Comparison of ENCODE assay signal across 8 cellular contexts in the genomic region with DNA sequence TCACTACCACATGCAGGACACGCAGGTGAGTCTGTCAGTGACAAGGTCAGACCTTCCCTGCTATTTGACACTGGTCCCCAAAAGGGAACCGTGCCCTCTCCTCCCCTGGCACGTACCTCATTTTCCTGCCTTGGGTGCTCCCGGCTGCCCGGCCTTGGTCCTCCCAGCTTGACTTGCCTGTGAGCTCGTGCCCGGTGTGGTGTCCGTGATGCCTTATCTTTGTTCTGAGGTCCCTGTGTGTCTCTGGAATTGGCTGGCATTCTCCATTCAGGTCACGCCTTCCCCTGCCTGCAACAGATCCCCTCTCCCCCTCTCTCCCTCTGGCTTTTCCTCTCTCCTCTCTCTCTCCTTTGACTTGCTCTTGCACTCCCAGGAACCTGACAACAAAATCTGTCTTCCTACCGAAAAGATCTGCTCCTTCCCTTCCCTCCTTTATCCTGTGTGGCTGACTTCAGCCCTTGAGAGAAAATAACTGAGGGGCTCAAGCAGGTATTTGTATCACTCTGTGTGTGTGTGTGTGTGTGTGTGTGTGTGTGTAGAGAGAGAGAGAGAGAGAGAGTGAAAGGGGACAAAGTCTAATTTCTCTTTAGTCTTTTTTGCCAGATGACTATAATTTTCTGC. TPM values are rescaled to one million over a fixed set of nuclear protein-coding genes. Genes with fewer than 3 reads are reported as not detected.
DNase-seq lines count a peak whose midpoint lies in the region; ATAC-seq and TF ChIP-seq lines count a peak whose summit lies in the region.
"Had no signal": no experiment of that assay in that cellular context is flagged by ENCODE, and none has a peak within 500 bp of the region (broad histone marks: within the 10 kb centered on the region; RNA-seq: fewer than 3 reads in every experiment).

A gene with protein sequence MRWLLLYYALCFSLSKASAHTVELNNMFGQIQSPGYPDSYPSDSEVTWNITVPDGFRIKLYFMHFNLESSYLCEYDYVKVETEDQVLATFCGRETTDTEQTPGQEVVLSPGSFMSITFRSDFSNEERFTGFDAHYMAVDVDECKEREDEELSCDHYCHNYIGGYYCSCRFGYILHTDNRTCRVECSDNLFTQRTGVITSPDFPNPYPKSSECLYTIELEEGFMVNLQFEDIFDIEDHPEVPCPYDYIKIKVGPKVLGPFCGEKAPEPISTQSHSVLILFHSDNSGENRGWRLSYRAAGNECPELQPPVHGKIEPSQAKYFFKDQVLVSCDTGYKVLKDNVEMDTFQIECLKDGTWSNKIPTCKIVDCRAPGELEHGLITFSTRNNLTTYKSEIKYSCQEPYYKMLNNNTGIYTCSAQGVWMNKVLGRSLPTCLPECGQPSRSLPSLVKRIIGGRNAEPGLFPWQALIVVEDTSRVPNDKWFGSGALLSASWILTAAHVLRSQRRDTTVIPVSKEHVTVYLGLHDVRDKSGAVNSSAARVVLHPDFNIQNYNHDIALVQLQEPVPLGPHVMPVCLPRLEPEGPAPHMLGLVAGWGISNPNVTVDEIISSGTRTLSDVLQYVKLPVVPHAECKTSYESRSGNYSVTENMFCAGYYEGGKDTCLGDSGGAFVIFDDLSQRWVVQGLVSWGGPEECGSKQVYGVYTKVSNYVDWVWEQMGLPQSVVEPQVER (minus strand): TSS at position 226 of the 621 bp plus-strand sequence. CDS start 105 bp downstream, at position 121.

- H3K27me3 ChIP-seq in SK-N-SH (ENCODE audit: insufficient read depth), result peaks cover 21% of the 10 kb centered on the region; the same call in 1 of the 2 replicates
- H3K27me3 ChIP-seq in uterus, result no peaks in the 10 kb centered on the region

- no peak within 1 kb of the TSS for H3K27ac ChIP-seq in SK-N-SH (ENCODE audit: low read depth in 2 of 2, low read length in 1 of 2)
- H3K27ac ChIP-seq in uterus, result peak within 1 kb of the TSS; percentile 90 to 94

- no peak for TF ChIP-seq EP300 in SK-N-SH (IDR thresholded peaks at IDR 0.05; ENCODE audit: borderline replicate concordance in 1 of 2, low read depth in 1 of 2, low read length in 1 of 2)

- no peaks in the 10 kb centered on the region for H3K36me3 Mint-ChIP-seq in nephron progenitor cell (ENCODE audit: low read depth)
- no peaks in the 10 kb centered on the region for H3K36me3 Mint-ChIP-seq in activated CD4-positive, alpha-beta memory T cell treated with anti-CD3 and anti-CD28 coated beads for 36 hours

- no peaks in the 10 kb centered on the region for H3F3A ChIP-seq in SK-N-SH (replicated peaks; ENCODE audit: insufficient read depth)

- H3K9me3 ChIP-seq in SK-N-SH, result no peaks in the 10 kb centered on the region
- H3K9me3 ChIP-seq in uterus, result no peaks in the 10 kb centered on the region

- 0 out of 2 replicates have a peak within 1 kb of the TSS, but pooled peaks have one; percentile 7 for H3K4me2 ChIP-seq in SK-N-SH

- POLR2A ChIA-PET in SK-N-SH (lab: Yijun Ruan, JAX), result no interaction called here
- POLR2A ChIA-PET in activated CD4-positive, alpha-beta memory T cell treated with anti-CD3 and anti-CD28 coated beads for 36 hours (lab: Charles Lee), result no interaction called here

- peak within 1 kb of the TSS; percentile 75 for H3K4me3 Mint-ChIP-seq in nephron progenitor cell
- no peak within 1 kb of the TSS for H3K4me3 Mint-ChIP-seq in activated CD4-positive, alpha-beta memory T cell treated with anti-CD3 and anti-CD28 coated beads for 36 hours
- H3K4me3 Mint-ChIP-seq: activated CD4-positive, alpha-beta T cell treated with anti-CD3 and anti-CD28 coated beads, Interleukin-2, amount 10 ng/mL, durations not matched to agents 24 days and 14 days had no signal

- no peak for TF ChIP-seq RAD21 in SK-N-SH (IDR thresholded peaks at IDR 0.05; ENCODE audit: low read length)

- no peaks in the 10 kb centered on the region for H3K36me3 ChIP-seq in SK-N-SH (replicated peaks in 1 of 2; ENCODE audit: control insufficient read depth in 1 of 2, insufficient read depth in 2 of 2, low read length in 1 of 2)
- H3K36me3 ChIP-seq in uterus, result no peaks in the 10 kb centered on the region

- H3K9me3 Mint-ChIP-seq in nephron progenitor cell, result no peaks in the 10 kb centered on the region
- no peaks in the 10 kb centered on the region for H3K9me3 Mint-ChIP-seq in activated CD4-positive, alpha-beta memory T cell treated with anti-CD3 and anti-CD28 coated beads for 36 hours
- H3K9me3 Mint-ChIP-seq: activated CD4-positive, alpha-beta T cell treated with anti-CD3 and anti-CD28 coated beads, Interleukin-2, amount 10 ng/mL, durations not matched to agents 24 days and 14 days had no signal

- H3K4me3 ChIP-seq in SK-N-SH (ENCODE audit: low read depth in 2 of 2, low read length in 1 of 2) (no peak within 1 kb of the TSS), uterus (peak within 1 kb of the TSS; percentile 46 to 52)

- no peaks in the 10 kb centered on the region for H3K9me2 ChIP-seq in SK-N-SH

- no peaks in the 10 kb centered on the region for H4K20me1 ChIP-seq in SK-N-SH (ENCODE audit: insufficient read depth)

- DNase-seq in SK-N-SH, result no peak
- no peak for DNase-seq in Right ventricle myocardium inferior (ENCODE audit: missing footprints)
- DNase-seq in nephron progenitor cell, result peak; percentile 32
- DNase-seq in uterus, result peak in 1 of 2 donors; percentile 51
- no peak for DNase-seq in activated CD4-positive, alpha-beta memory T cell treated with anti-CD3 and anti-CD28 coated beads for 36 hours
- DNase-seq: activated CD4-positive, alpha-beta T cell treated with anti-CD3 and anti-CD28 coated beads, Interleukin-2, amount 10 ng/mL, durations not matched to agents 24 days and 14 days had no signal

- no peak for TF ChIP-seq POLR2A in uterus (IDR thresholded peaks at IDR 0.05)

- H3K79me2 ChIP-seq in SK-N-SH (ENCODE audit: insufficient read depth), result no peaks in the 10 kb centered on the region

- H3K4me1 Mint-ChIP-seq in nephron progenitor cell, result peaks cover 68% of the 10 kb centered on the region
- H3K4me1 Mint-ChIP-seq in activated CD4-positive, alpha-beta memory T cell treated with anti-CD3 and anti-CD28 coated beads for 36 hours (ENCODE audit: low read depth), result no peaks in the 10 kb centered on the region
- H3K4me1 Mint-ChIP-seq: activated CD4-positive, alpha-beta T cell treated with anti-CD3 and anti-CD28 coated beads, Interleukin-2, amount 10 ng/mL, durations not matched to agents 24 days and 14 days had no signal

- no peak within 1 kb of the TSS for H2AFZ ChIP-seq in SK-N-SH (ENCODE audit: low read depth)

- peaks cover 7% of the 10 kb centered on the region for H3K27me3 Mint-ChIP-seq in nephron progenitor cell (ENCODE audit: low read depth, poor library complexity)
- peaks cover 27% of the 10 kb centered on the region for H3K27me3 Mint-ChIP-seq in activated CD4-positive, alpha-beta memory T cell treated with anti-CD3 and anti-CD28 coated beads for 36 hours

- H3K4me1 ChIP-seq in SK-N-SH (ENCODE audit: control insufficient read depth in 1 of 2, insufficient read depth in 2 of 2, low read depth in 1 of 2, low read length in 1 of 2), result no peaks in the 10 kb centered on the region
- peaks cover 0 to 18% of the 10 kb centered on the region in 2 donors for H3K4me1 ChIP-seq in uterus

- ATAC-seq in Right ventricle myocardium inferior, result peak; percentile 78
- no peak for ATAC-seq in HG02870 (IDR thresholded peaks at IDR 0.05; ENCODE audit: unreplicated experiment)
- ATAC-seq in HG03095 (IDR thresholded peaks at IDR 0.05; ENCODE audit: unreplicated experiment), result no peak

- H3K9ac ChIP-seq in SK-N-SH, result no peak within 1 kb of the TSS

- CTCF ChIA-PET in SK-N-SH (lab: Yijun Ruan, JAX), result no interaction called here
- CTCF ChIA-PET in activated CD4-positive, alpha-beta memory T cell treated with anti-CD3 and anti-CD28 coated beads for 36 hours (lab: Charles Lee), result interaction anchor here (0.9 to 1.2 kb wide), 2 partner anchors 28 to 388 kb away, joined by 3 read pairs; no protein-coding TSS in a partner anchor

- TF ChIP-seq CTCF in SK-N-SH (IDR thresholded peaks at IDR 0.05) (no peak), nephron progenitor cell (IDR thresholded peaks at IDR 0.05) (no peak), uterus (IDR thresholded peaks at IDR 0.05) (no peak)

- peak within 1 kb of the TSS; percentile 70 for H3K27ac Mint-ChIP-seq in nephron progenitor cell
- H3K27ac Mint-ChIP-seq in activated CD4-positive, alpha-beta memory T cell treated with anti-CD3 and anti-CD28 coated beads for 36 hours, result no peak within 1 kb of the TSS
- H3K27ac Mint-ChIP-seq: activated CD4-positive, alpha-beta T cell treated with anti-CD3 and anti-CD28 coated beads, Interleukin-2, amount 10 ng/mL, durations not matched to agents 24 days and 14 days had no signal

- intact Hi-C loops in Right ventricle myocardium inferior (cut with DNase I), result loop anchor here (1.0 to 5.0 kb wide), 2 partner anchors 26 to 69 kb away; no protein-coding TSS in a partner anchor
- intact Hi-C loops in uterus (cut with DNase I; ENCODE audit: low total_unique reads), result no loop called here
- intact Hi-C loops in activated CD4-positive, alpha-beta memory T cell treated with anti-CD3 and anti-CD28 coated beads for 36 hours (cut with micrococcal nuclease), result no loop called here

- 5% methylated on average over 10 of the region's 10 CpGs for WGBS in SK-N-SH (ENCODE audit: low lambda C conversion rate)

TF ChIP-seq in SK-N-SH, 30 proteins besides CTCF, POLR2A, EP300 and RAD21 (continues in another document):
- TF ChIP-seq MEF2A (IDR thresholded peaks at IDR 0.05; ENCODE audit: borderline replicate concordance, low read depth) (no peak), GABPA (IDR thresholded peaks at IDR 0.05; ENCODE audit: low read depth) (no peak), ELF1 (IDR thresholded peaks at IDR 0.05) (no peak), TEAD4 (IDR thresholded peaks at IDR 0.05; ENCODE audit: borderline replicate concordance, insufficient read depth) (no peak)
- TF ChIP-seq, protein P1, sequence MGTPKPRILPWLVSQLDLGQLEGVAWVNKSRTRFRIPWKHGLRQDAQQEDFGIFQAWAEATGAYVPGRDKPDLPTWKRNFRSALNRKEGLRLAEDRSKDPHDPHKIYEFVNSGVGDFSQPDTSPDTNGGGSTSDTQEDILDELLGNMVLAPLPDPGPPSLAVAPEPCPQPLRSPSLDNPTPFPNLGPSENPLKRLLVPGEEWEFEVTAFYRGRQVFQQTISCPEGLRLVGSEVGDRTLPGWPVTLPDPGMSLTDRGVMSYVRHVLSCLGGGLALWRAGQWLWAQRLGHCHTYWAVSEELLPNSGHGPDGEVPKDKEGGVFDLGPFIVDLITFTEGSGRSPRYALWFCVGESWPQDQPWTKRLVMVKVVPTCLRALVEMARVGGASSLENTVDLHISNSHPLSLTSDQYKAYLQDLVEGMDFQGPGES (IDR thresholded peaks at IDR 0.05; ENCODE audit: low read depth, low read length), result no peak

RNA-seq across cellular contexts. Expression of the gene that starts here (rescaled TPM):
- polyA plus RNA-seq in SK-N-SH (2012; rRNA removed), result not detected in 2 replicates
- polyA plus RNA-seq in SK-N-SH (2012; cell fraction: cytosol; rRNA removed), result not detected in 2 replicates
- not detected in 2 replicates for polyA plus RNA-seq in SK-N-SH (2012; cell fraction: nucleus; rRNA removed)
- total RNA-seq in Right ventricle myocardium inferior (129 TPM), uterus (100 to 1,000 TPM in 1 of 4 donors, 10 to 100 TPM in 3; 25.3 to 121 (median 84.4) TPM)
- not detected for total RNA-seq in activated CD4-positive, alpha-beta memory T cell treated with anti-CD3 and anti-CD28 coated beads for 36 hours
- total RNA-seq: activated CD4-positive, alpha-beta T cell treated with anti-CD3 and anti-CD28 coated beads, Interleukin-2, amount 10 ng/mL, durations not matched to agents 24 days and 14 days had no signal

Comparison
In these comparisons a context has a peak if more than half of its experiments do, and no peak if none do; other contexts are left out.
1. RNA of the gene that starts here (total RNA-seq): 129 TPM in Right ventricle myocardium inferior (single experiment) and 25.3 to 121 TPM in uterus; not detected in activated CD4-positive, alpha-beta memory T cell treated with anti-CD3 and anti-CD28 coated beads for 36 hours; every median in the first group is over 10 times any median in the second.
2. H3K27ac ChIP-seq: peak in uterus (2 of 2); none in SK-N-SH (0 of 2).
3. H3K4me3 ChIP-seq: peak in uterus (2 of 2); none in SK-N-SH (0 of 2).